1 cellular context compared by ENCODE assay signal in the genomic region with DNA sequence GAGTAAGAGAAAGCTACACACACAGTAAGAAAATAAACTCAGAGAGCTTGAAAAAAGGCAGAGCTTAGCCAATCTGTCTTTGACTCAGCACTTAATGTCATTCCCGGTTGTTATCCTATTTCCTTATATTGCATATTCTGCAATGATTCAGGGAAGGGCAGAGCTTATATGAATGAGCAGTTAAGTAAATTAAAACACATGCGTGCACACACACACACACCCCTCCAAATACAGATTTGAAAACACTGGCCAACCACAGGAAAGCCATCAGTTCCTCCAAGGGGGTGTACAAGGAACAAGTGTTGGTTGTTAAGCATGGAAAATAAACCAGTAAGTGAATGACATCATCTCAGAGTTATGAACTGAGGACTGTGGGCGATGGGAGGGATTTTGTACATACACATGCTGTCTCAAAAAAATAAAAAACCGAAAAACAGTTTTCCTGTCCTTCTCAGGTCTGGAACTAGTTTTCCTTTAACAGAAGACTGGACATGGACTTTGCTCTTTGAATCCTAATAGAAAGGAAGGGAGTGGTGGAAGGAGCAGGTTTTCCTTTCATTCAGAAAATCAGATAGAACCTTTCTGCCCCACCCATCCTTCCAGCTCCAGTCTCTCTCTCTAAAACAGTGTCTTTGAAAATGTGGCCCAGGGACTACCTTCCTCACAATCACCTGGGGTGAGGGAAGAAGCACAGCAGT.
TF ChIP-seq lines count a peak whose summit lies in the region.

No MANE protein-coding gene starts in this region.

TF ChIP-seq in HEK293, 187 proteins besides CTCF, POLR2A, EP300 and RAD21 (continued from another document):
- TF ChIP-seq, protein P1, sequence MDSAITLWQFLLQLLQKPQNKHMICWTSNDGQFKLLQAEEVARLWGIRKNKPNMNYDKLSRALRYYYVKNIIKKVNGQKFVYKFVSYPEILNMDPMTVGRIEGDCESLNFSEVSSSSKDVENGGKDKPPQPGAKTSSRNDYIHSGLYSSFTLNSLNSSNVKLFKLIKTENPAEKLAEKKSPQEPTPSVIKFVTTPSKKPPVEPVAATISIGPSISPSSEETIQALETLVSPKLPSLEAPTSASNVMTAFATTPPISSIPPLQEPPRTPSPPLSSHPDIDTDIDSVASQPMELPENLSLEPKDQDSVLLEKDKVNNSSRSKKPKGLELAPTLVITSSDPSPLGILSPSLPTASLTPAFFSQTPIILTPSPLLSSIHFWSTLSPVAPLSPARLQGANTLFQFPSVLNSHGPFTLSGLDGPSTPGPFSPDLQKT (IDR thresholded peaks at IDR 0.05; ENCODE audit: borderline replicate concordance, low read depth, low read length) = no peak
- TF ChIP-seq, protein P2, sequence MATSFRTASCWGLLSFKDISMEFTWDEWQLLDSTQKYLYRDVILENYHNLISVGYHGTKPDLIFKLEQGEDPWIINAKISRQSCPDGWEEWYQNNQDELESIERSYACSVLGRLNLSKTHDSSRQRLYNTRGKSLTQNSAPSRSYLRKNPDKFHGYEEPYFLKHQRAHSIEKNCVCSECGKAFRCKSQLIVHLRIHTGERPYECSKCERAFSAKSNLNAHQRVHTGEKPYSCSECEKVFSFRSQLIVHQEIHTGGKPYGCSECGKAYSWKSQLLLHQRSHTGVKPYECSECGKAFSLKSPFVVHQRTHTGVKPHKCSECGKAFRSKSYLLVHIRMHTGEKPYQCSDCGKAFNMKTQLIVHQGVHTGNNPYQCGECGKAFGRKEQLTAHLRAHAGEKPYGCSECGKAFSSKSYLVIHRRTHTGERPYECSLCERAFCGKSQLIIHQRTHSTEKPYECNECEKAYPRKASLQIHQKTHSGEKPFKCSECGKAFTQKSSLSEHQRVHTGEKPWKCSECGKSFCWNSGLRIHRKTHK (tag by site-specific recombination; IDR thresholded peaks at IDR 0.05) = no peak
- no peak for TF ChIP-seq ZNF184 (tag by site-specific recombination; IDR thresholded peaks at IDR 0.05)
- TF ChIP-seq ZNF366 (tag by site-specific recombination; conservative IDR thresholded peaks at IDR 0.05) = peak; percentile 72
- no peak for TF ChIP-seq ZNF548 (tag by site-specific recombination; IDR thresholded peaks at IDR 0.05)
- TF ChIP-seq ZNF701 (tag by site-specific recombination; IDR thresholded peaks at IDR 0.05) = no peak
- TF ChIP-seq, protein P3, sequence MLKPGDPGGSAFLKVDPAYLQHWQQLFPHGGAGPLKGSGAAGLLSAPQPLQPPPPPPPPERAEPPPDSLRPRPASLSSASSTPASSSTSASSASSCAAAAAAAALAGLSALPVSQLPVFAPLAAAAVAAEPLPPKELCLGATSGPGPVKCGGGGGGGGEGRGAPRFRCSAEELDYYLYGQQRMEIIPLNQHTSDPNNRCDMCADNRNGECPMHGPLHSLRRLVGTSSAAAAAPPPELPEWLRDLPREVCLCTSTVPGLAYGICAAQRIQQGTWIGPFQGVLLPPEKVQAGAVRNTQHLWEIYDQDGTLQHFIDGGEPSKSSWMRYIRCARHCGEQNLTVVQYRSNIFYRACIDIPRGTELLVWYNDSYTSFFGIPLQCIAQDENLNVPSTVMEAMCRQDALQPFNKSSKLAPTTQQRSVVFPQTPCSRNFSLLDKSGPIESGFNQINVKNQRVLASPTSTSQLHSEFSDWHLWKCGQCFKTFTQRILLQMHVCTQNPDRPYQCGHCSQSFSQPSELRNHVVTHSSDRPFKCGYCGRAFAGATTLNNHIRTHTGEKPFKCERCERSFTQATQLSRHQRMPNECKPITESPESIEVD (tag by site-specific recombination; IDR thresholded peaks at IDR 0.05) = peak; percentile 55
- TF ChIP-seq ZNF560 (tag by site-specific recombination; IDR thresholded peaks at IDR 0.05; ENCODE audit: borderline replicate concordance) = no peak
- TF ChIP-seq, protein P4, sequence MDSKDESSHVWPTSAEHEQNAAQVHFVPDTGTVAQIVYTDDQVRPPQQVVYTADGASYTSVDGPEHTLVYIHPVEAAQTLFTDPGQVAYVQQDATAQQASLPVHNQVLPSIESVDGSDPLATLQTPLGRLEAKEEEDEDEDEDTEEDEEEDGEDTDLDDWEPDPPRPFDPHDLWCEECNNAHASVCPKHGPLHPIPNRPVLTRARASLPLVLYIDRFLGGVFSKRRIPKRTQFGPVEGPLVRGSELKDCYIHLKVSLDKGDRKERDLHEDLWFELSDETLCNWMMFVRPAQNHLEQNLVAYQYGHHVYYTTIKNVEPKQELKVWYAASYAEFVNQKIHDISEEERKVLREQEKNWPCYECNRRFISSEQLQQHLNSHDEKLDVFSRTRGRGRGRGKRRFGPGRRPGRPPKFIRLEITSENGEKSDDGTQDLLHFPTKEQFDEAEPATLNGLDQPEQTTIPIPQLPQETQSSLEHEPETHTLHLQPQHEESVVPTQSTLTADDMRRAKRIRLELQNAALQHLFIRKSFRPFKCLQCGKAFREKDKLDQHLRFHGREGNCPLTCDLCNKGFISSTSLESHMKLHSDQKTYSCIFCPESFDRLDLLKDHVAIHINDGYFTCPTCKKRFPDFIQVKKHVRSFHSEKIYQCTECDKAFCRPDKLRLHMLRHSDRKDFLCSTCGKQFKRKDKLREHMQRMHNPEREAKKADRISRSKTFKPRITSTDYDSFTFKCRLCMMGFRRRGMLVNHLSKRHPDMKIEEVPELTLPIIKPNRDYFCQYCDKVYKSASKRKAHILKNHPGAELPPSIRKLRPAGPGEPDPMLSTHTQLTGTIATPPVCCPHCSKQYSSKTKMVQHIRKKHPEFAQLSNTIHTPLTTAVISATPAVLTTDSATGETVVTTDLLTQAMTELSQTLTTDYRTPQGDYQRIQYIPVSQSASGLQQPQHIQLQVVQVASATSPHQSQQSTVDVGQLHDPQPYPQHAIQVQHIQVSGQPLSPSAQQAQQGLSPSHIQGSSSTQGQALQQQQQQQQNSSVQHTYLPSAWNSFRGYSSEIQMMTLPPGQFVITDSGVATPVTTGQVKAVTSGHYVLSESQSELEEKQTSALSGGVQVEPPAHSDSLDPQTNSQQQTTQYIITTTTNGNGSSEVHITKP (tag by site-specific recombination; IDR thresholded peaks at IDR 0.05) = peak; percentile 75
- TF ChIP-seq, protein P5, sequence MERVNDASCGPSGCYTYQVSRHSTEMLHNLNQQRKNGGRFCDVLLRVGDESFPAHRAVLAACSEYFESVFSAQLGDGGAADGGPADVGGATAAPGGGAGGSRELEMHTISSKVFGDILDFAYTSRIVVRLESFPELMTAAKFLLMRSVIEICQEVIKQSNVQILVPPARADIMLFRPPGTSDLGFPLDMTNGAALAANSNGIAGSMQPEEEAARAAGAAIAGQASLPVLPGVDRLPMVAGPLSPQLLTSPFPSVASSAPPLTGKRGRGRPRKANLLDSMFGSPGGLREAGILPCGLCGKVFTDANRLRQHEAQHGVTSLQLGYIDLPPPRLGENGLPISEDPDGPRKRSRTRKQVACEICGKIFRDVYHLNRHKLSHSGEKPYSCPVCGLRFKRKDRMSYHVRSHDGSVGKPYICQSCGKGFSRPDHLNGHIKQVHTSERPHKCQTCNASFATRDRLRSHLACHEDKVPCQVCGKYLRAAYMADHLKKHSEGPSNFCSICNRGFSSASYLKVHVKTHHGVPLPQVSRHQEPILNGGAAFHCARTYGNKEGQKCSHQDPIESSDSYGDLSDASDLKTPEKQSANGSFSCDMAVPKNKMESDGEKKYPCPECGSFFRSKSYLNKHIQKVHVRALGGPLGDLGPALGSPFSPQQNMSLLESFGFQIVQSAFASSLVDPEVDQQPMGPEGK (tag by site-specific recombination; IDR thresholded peaks at IDR 0.05) = peak; percentile 61
- peak; percentile 49; the same call in 1 of the 2 replicates for TF ChIP-seq ZNF76 (tag by site-specific recombination; IDR thresholded peaks at IDR 0.05; ENCODE audit: borderline replicate concordance, low read depth)
- TF ChIP-seq ZNF133 (tag by site-specific recombination; IDR thresholded peaks at IDR 0.05) = no peak
- no peak for TF ChIP-seq REPIN1 (tag by site-specific recombination; IDR thresholded peaks at IDR 0.05; ENCODE audit: low read depth)
- TF ChIP-seq, protein P6, sequence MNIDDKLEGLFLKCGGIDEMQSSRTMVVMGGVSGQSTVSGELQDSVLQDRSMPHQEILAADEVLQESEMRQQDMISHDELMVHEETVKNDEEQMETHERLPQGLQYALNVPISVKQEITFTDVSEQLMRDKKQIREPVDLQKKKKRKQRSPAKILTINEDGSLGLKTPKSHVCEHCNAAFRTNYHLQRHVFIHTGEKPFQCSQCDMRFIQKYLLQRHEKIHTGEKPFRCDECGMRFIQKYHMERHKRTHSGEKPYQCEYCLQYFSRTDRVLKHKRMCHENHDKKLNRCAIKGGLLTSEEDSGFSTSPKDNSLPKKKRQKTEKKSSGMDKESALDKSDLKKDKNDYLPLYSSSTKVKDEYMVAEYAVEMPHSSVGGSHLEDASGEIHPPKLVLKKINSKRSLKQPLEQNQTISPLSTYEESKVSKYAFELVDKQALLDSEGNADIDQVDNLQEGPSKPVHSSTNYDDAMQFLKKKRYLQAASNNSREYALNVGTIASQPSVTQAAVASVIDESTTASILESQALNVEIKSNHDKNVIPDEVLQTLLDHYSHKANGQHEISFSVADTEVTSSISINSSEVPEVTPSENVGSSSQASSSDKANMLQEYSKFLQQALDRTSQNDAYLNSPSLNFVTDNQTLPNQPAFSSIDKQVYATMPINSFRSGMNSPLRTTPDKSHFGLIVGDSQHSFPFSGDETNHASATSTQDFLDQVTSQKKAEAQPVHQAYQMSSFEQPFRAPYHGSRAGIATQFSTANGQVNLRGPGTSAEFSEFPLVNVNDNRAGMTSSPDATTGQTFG (tag by site-specific recombination; IDR thresholded peaks at IDR 0.05; ENCODE audit: borderline replicate concordance) = no peak
- no peak for TF ChIP-seq ZNF2 (tag by site-specific recombination; IDR thresholded peaks at IDR 0.05)
- TF ChIP-seq ZNF169 (tag by site-specific recombination; IDR thresholded peaks at IDR 0.05) = no peak
- TF ChIP-seq, protein P7, sequence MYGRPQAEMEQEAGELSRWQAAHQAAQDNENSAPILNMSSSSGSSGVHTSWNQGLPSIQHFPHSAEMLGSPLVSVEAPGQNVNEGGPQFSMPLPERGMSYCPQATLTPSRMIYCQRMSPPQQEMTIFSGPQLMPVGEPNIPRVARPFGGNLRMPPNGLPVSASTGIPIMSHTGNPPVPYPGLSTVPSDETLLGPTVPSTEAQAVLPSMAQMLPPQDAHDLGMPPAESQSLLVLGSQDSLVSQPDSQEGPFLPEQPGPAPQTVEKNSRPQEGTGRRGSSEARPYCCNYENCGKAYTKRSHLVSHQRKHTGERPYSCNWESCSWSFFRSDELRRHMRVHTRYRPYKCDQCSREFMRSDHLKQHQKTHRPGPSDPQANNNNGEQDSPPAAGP (tag by site-specific recombination; IDR thresholded peaks at IDR 0.05) = peak; percentile 96
- no peak for TF ChIP-seq ZNF707 (tag by site-specific recombination; IDR thresholded peaks at IDR 0.05)
- TF ChIP-seq SP7 (tag by site-specific recombination; IDR thresholded peaks at IDR 0.05) = 0 out of 2 replicates have a peak, but pooled peaks have one; percentile 43
- peak; percentile 33; the same call in 1 of the 2 replicates for TF ChIP-seq ZFP69B (tag by site-specific recombination; IDR thresholded peaks at IDR 0.05)
- TF ChIP-seq ZXDB (tag by site-specific recombination; IDR thresholded peaks at IDR 0.05) = 0 out of 2 replicates have a peak, but pooled peaks have one; percentile 38
- TF ChIP-seq IKZF3 (tag by site-specific recombination; IDR thresholded peaks at IDR 0.05) = peak; percentile 74
- TF ChIP-seq RBAK (tag by site-specific recombination; IDR thresholded peaks at IDR 0.05) = no peak
- no peak for TF ChIP-seq HOXD13 (CRISPR knock-in tag; IDR thresholded peaks at IDR 0.05; ENCODE audit: borderline replicate concordance)
- TF ChIP-seq GLIS1 (tag by site-specific recombination; IDR thresholded peaks at IDR 0.05) = peak; percentile 53
- no peak for TF ChIP-seq ZNF302 (tag by site-specific recombination; IDR thresholded peaks at IDR 0.05; ENCODE audit: low read depth)
- TF ChIP-seq ZNF561 (tag by site-specific recombination; IDR thresholded peaks at IDR 0.05; ENCODE audit: borderline replicate concordance) = no peak
- TF ChIP-seq, protein P8, sequence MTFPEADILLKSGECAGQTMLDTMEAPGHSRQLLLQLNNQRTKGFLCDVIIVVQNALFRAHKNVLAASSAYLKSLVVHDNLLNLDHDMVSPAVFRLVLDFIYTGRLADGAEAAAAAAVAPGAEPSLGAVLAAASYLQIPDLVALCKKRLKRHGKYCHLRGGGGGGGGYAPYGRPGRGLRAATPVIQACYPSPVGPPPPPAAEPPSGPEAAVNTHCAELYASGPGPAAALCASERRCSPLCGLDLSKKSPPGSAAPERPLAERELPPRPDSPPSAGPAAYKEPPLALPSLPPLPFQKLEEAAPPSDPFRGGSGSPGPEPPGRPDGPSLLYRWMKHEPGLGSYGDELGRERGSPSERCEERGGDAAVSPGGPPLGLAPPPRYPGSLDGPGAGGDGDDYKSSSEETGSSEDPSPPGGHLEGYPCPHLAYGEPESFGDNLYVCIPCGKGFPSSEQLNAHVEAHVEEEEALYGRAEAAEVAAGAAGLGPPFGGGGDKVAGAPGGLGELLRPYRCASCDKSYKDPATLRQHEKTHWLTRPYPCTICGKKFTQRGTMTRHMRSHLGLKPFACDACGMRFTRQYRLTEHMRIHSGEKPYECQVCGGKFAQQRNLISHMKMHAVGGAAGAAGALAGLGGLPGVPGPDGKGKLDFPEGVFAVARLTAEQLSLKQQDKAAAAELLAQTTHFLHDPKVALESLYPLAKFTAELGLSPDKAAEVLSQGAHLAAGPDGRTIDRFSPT (tag by site-specific recombination; IDR thresholded peaks at IDR 0.05) = no peak
- TF ChIP-seq KLF9 (tag by site-specific recombination; IDR thresholded peaks at IDR 0.05; ENCODE audit: low read depth) = peak; percentile 24
- TF ChIP-seq, protein P9, sequence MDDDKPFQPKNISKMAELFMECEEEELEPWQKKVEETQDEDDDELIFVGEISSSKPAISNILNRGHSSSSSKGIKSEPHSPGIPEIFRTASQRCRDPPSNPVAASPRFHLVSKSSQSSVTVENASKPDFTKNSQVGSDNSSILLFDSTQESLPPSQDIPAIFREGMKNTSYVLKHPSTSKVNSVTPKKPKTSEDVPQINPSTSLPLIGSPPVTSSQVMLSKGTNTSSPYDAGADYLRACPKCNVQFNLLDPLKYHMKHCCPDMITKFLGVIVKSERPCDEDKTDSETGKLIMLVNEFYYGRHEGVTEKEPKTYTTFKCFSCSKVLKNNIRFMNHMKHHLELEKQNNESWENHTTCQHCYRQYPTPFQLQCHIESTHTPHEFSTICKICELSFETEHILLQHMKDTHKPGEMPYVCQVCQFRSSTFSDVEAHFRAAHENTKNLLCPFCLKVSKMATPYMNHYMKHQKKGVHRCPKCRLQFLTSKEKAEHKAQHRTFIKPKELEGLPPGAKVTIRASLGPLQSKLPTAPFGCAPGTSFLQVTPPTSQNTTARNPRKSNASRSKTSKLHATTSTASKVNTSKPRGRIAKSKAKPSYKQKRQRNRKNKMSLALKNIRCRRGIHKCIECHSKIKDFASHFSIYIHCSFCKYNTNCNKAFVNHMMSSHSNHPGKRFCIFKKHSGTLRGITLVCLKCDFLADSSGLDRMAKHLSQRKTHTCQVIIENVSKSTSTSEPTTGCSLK (tag by site-specific recombination; IDR thresholded peaks at IDR 0.05) = no peak
- TF ChIP-seq, protein P10, sequence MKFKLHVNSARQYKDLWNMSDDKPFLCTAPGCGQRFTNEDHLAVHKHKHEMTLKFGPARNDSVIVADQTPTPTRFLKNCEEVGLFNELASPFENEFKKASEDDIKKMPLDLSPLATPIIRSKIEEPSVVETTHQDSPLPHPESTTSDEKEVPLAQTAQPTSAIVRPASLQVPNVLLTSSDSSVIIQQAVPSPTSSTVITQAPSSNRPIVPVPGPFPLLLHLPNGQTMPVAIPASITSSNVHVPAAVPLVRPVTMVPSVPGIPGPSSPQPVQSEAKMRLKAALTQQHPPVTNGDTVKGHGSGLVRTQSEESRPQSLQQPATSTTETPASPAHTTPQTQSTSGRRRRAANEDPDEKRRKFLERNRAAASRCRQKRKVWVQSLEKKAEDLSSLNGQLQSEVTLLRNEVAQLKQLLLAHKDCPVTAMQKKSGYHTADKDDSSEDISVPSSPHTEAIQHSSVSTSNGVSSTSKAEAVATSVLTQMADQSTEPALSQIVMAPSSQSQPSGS (tag by site-specific recombination; IDR thresholded peaks at IDR 0.05; ENCODE audit: low read depth) = peak; percentile 96
